18 cellular contexts compared by ENCODE assay signal in the genomic region with DNA sequence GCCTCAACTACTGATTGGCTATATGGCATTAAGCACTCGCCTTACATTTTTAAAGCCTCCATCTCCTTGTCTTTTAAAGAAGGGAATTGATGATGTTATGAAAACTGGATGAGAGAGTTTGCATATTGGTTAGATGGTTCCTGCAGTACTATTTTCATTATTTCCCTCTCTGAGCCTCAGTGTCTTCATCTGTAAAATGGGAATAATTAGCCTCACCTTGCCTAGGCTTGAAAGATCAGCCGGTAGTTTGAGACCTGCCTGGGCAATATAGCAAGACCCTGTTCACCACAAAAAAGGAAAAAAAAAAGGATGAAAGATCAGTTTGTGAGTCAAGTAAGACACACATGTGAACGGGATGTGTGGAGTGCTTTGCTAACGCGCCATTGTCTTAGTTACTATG. TPM values are rescaled to one million over a fixed set of nuclear protein-coding genes. Genes with fewer than 3 reads are reported as not detected.
DNase-seq lines count a peak whose midpoint lies in the region; ATAC-seq, FAIRE-seq and TF ChIP-seq lines count a peak whose summit lies in the region.
"Had no signal": no experiment of that assay in that cellular context is flagged by ENCODE, and none has a peak within 500 bp of the region (broad histone marks: within the 10 kb centered on the region; RNA-seq: fewer than 3 reads in every experiment).

No MANE protein-coding gene starts in this region.

- H3K36me3 Mint-ChIP-seq in memory B cell, result no peaks in the 10 kb centered on the region
- H3K36me3 Mint-ChIP-seq: CD8-positive, alpha-beta T cell had no signal

- H3K4me1 Mint-ChIP-seq in memory B cell, result peaks cover 8% of the 10 kb centered on the region

- intact Hi-C loops in HepG2 (cut with micrococcal nuclease; ENCODE audit: unreplicated experiment) (no loop called here), right lobe of liver (cut with DNase I) (no loop called here), K562 (cut with micrococcal nuclease) (loop anchor here (5.0 kb wide), 2 partner anchors 82 to 237 kb away; no protein-coding TSS in a partner anchor)

- in situ Hi-C loops in HepG2 (cut with HindIII; ENCODE audit: extremely low pct_ligation_motif_present, low pct_unique_long_range_greater_than_20kb), result loop anchor here (5.0 to 10.0 kb wide), 2 partner anchors 398 to 435 kb away; no protein-coding TSS in a partner anchor
- in situ Hi-C loops in K562 (cut with MboI), result loop anchor here (10.0 kb wide), 1 partner anchor 395 kb away; no protein-coding TSS in a partner anchor

- no peaks in the 10 kb centered on the region for H3K9me3 ChIP-seq in HepG2 (ENCODE audit: low read length)
- no peaks in the 10 kb centered on the region for H3K9me3 ChIP-seq in right lobe of liver
- no peaks in the 10 kb centered on the region for H3K9me3 ChIP-seq in K562 (replicated peaks; ENCODE audit: control insufficient read depth, insufficient read depth, low read depth, low read length)
- H3K9me3 ChIP-seq: BLaER1 treated with 17β-estradiol and CSF1 and Interleukin-3, amounts not matched to agents 10 nM and 100 nM had no signal

- H3K27ac Mint-ChIP-seq in memory B cell, result peak overlapping the region; percentile 14
- H3K27ac Mint-ChIP-seq: CD8-positive, alpha-beta T cell had no signal

- H3K4me3 ChIP-seq in HepG2 (replicated peaks in 1 of 3; ENCODE audit: insufficient read depth in 1 of 3, low read depth in 2 of 3, low read length in 3 of 3) (no peak overlapping the region), right lobe of liver (no peak overlapping the region), K562 (no peak overlapping the region)
- H3K4me3 ChIP-seq: BLaER1 treated with 17β-estradiol and CSF1 and Interleukin-3, amounts not matched to agents 10 nM and 100 nM; GM23248 had no signal

- POLR2A ChIA-PET in HepG2 (lab: Yijun Ruan, JAX), result no interaction called here
- POLR2A ChIA-PET in K562 (lab: Yijun Ruan, JAX), result interaction anchor here (0.6 kb wide), 1 partner anchor 401 kb away, joined by 3 read pairs; no protein-coding TSS in a partner anchor

- no peak for FAIRE-seq in HepG2 (lab: Jason Lieb, UNC)
- no peak for FAIRE-seq in K562 (lab: Jason Lieb, UNC)
- FAIRE-seq: G401.6, GM19239, H54 had no signal

- H3K4me1 ChIP-seq in HepG2 (ENCODE audit: insufficient read depth, low read length), result peaks cover 9% of the 10 kb centered on the region; the same call in 1 of the 2 replicates
- peaks cover 0 to 5% (median 2%) of the 10 kb centered on the region in 4 donors for H3K4me1 ChIP-seq in right lobe of liver
- peaks cover 5 to 12% of the 10 kb centered on the region in 2 experiments; a peak in 3 of 5 replicates for H3K4me1 ChIP-seq in K562 (replicated peaks in 1 of 2; ENCODE audit: control insufficient read depth in 2 of 2, insufficient read depth in 2 of 2, low read length in 2 of 2)

- H3K9ac ChIP-seq in HepG2 (ENCODE audit: insufficient read depth, low read depth, low read length) (no peak overlapping the region), K562 (ENCODE audit: insufficient read depth in 1 of 2, low read depth in 2 of 2, low read length in 2 of 2) (no peak overlapping the region)
- H3K9ac ChIP-seq: BLaER1 treated with 17β-estradiol and CSF1 and Interleukin-3, amounts not matched to agents 10 nM and 100 nM; GM23248; KMS-11 had no signal

- H3K27me3 Mint-ChIP-seq in memory B cell, result peaks cover 11% of the 10 kb centered on the region

- no peaks in the 10 kb centered on the region for H3K36me3 ChIP-seq in HepG2 (replicated peaks in 1 of 2; ENCODE audit: control insufficient read depth in 1 of 2, insufficient read depth in 2 of 2, low read length in 2 of 2)
- H3K36me3 ChIP-seq in right lobe of liver, result no peaks in the 10 kb centered on the region
- H3K36me3 ChIP-seq in K562 (ENCODE audit: control insufficient read depth, insufficient read depth, low read length), result no peaks in the 10 kb centered on the region
- H3K36me3 ChIP-seq: BLaER1 treated with 17β-estradiol and CSF1 and Interleukin-3, amounts not matched to agents 10 nM and 100 nM had no signal

- H4K20me1 ChIP-seq in HepG2 (ENCODE audit: insufficient read depth, low read length), result no peaks in the 10 kb centered on the region
- 0 out of 2 replicates have a peak, but pooled peaks cover 3% of the 10 kb centered on the region for H4K20me1 ChIP-seq in K562 (replicated peaks; ENCODE audit: control insufficient read depth, insufficient read depth, low read length)

- no peak for TF ChIP-seq EP300 in HepG2 (IDR thresholded peaks at IDR 0.05; ENCODE audit: low read depth in 2 of 2, low read length in 2 of 2)
- no peak for TF ChIP-seq EP300 in HepG2 (CRISPR knock-in tag; IDR thresholded peaks at IDR 0.05; ENCODE audit: borderline replicate concordance)
- TF ChIP-seq EP300 in K562 (IDR thresholded peaks at IDR 0.05; ENCODE audit: low read length), result no peak

- BruUV-seq in HepG2 (replicated peaks; lab: Mats Ljungman, UMichigan), result no TSS peak
- BruUV-seq in K562 (replicated peaks; lab: Mats Ljungman, UMichigan), result no TSS peak

- H3K27me3 ChIP-seq in HepG2 (ENCODE audit: control insufficient read depth in 1 of 2, insufficient read depth in 2 of 2, low read length in 2 of 2) (peaks cover 2 to 35% of the 10 kb centered on the region in 2 experiments; a peak in 4 of 5 replicates), right lobe of liver (no peaks in the 10 kb centered on the region), K562 (ENCODE audit: control insufficient read depth in 2 of 2, insufficient read depth in 2 of 2, low read length in 2 of 2) (peaks cover 22 to 64% of the 10 kb centered on the region in 2 experiments)
- H3K27me3 ChIP-seq: BLaER1 treated with 17β-estradiol and CSF1 and Interleukin-3, amounts not matched to agents 10 nM and 100 nM had no signal

- H3K27ac ChIP-seq in HepG2 (ENCODE audit: extremely low read length, insufficient read depth, low read length) (no peak overlapping the region), right lobe of liver (no peak overlapping the region), K562 (ENCODE audit: extremely low read depth, low read depth, low read length) (no peak overlapping the region)
- H3K27ac ChIP-seq: BLaER1 treated with 17β-estradiol and CSF1 and Interleukin-3, amounts not matched to agents 10 nM and 100 nM; GM23248; KMS-11 had no signal

- no peak overlapping the region for H3K4me2 ChIP-seq in HepG2 (ENCODE audit: low read depth, low read length)
- no peak overlapping the region for H3K4me2 ChIP-seq in K562 (ENCODE audit: insufficient read depth, low read length)
- H3K4me2 ChIP-seq: BLaER1 treated with 17β-estradiol and CSF1 and Interleukin-3, amounts not matched to agents 10 nM and 100 nM; KMS-11 had no signal

- DNase-seq in HepG2 (ENCODE audit: low spot score) (no peak), right lobe of liver (no peak), K562 (ENCODE audit: extremely low read depth in 1 of 4, low spot score in 3 of 4) (no peak), memory B cell (ENCODE audit: low spot score in 2 of 2) (no peak)
- DNase-seq in activated CD4-positive, CD25-positive, alpha-beta regulatory T cell (lab: John Stamatoyannopoulos, UW), result no peak
- no peak for DNase-seq in activated CD8-positive, alpha-beta memory T cell treated with anti-CD3 and anti-CD28 coated beads for 24 hours
- DNase-seq: 8988T; CD8-positive, alpha-beta T cell; COR-L47; DMS 273 treated with DMSO at 0.1 percent for 48 hours; GM23248; HCEC 1CT had no signal

- ATAC-seq in HepG2 (no peak), right lobe of liver (no peak), K562 (no peak), memory B cell (ENCODE audit: low read depth) (no peak), HG03439 (IDR thresholded peaks at IDR 0.05; ENCODE audit: unreplicated experiment) (no peak)
- ATAC-seq: CD8-positive, alpha-beta T cell had no signal

- CTCF ChIA-PET in HepG2 (lab: Yijun Ruan, JAX; ENCODE audit: low intra/inter-chr PET ratio, low total read pairs), result interaction anchor here (2.4 kb wide), 1 partner anchor 398 kb away, joined by 22 read pairs; no protein-coding TSS in a partner anchor
- CTCF ChIA-PET in K562 (lab: Yijun Ruan, JAX; ENCODE audit: low intra/inter-chr PET ratio), result interaction anchor here (0.6 to 1.1 kb wide), 3 partner anchors 36 to 1098 kb away, joined by 3 to 4 read pairs (median 3); no protein-coding TSS in a partner anchor

- TF ChIP-seq POLR2A in HepG2 (IDR thresholded peaks at IDR 0.05; ENCODE audit: insufficient read depth in 1 of 2, low read depth in 2 of 2, low read length in 2 of 2) (no peak), right lobe of liver (IDR thresholded peaks at IDR 0.05) (no peak), K562 (conservative IDR thresholded peaks at IDR 0.05) (no peak)

- no peak overlapping the region for H2AFZ ChIP-seq in HepG2 (ENCODE audit: low read length)
- no peak overlapping the region for H2AFZ ChIP-seq in K562 (ENCODE audit: low read depth, low read length)
- H2AFZ ChIP-seq: GM23248 had no signal

- WGBS in HepG2 (ENCODE audit: low lambda C conversion rate), result 43% methylated on average over 5 of the region's 5 CpGs
- WGBS in right lobe of liver (ENCODE audit: insufficient coverage, low coverage, low lambda C conversion rate, missing lambda C conversion rate), result 91% methylated on average over 5 of the region's 5 CpGs
- 0% methylated on average over 5 of the region's 5 CpGs for WGBS in K562 (ENCODE audit: insufficient coverage, low coverage, missing lambda C conversion rate)

- TF ChIP-seq CTCF in HepG2 (CRISPR knock-in tag; IDR thresholded peaks at IDR 0.05) (no peak), right lobe of liver (IDR thresholded peaks at IDR 0.05) (no peak), K562 (IDR thresholded peaks at IDR 0.05 in 2 of 3, conservative IDR thresholded peaks at IDR 0.05 in 1 of 3; ENCODE audit: insufficient read depth in 2 of 3, low read depth in 1 of 3, low read length in 3 of 3) (no peak)

- no peaks in the 10 kb centered on the region for H3K9me1 ChIP-seq in K562 (ENCODE audit: control insufficient read depth, insufficient read depth, low read length)

- H3K79me2 ChIP-seq in HepG2 (ENCODE audit: insufficient read depth, low read length) (no peaks in the 10 kb centered on the region), K562 (ENCODE audit: control insufficient read depth, insufficient read depth, low read length) (no peaks in the 10 kb centered on the region)

- H3K9me3 Mint-ChIP-seq in memory B cell, result no peaks in the 10 kb centered on the region
- H3K9me3 Mint-ChIP-seq: CD8-positive, alpha-beta T cell had no signal

- H3K4me3 Mint-ChIP-seq in memory B cell, result no peak overlapping the region

- TF ChIP-seq RAD21 in HepG2 (CRISPR knock-in tag; IDR thresholded peaks at IDR 0.05) (no peak), K562 (CRISPR knock-in tag; conservative IDR thresholded peaks at IDR 0.05 in 1 of 2, IDR thresholded peaks at IDR 0.05 in 1 of 2) (no peak)

RNA-seq across cellular contexts. Expression of a gene that starts 35.0 kb away (rescaled TPM):
- total RNA-seq in HepG2 (2016; rRNA removed; fragmentation: Illumina TruSeq; extraction: Trizol) (6.1 and 7.0 TPM in 2 replicates), right lobe of liver (100 to 1,000 TPM in 3 of 6 experiments, 10 to 100 TPM in 3; 11.6 to 134 (median 83.9) TPM), K562 (2014; rRNA removed) (3.6 and 5.4 TPM in 2 replicates), K562 (2014; rRNA removed; fragmentation: Illumina TruSeq; extraction: Trizol) (0.96 and 1.5 TPM in 2 replicates), K562 (2015; rRNA removed; fragmentation: Illumina TruSeq; extraction: Trizol) (2.4 and 3.0 TPM in 2 replicates), K562 (2021) (13.1 and 14.9 TPM in 2 replicates)
- 2.8 and 3.3 TPM in 2 replicates for total RNA-seq in HepG2 (2016; cell fraction: cytosol; rRNA removed; fragmentation: Illumina TruSeq; extraction: Trizol; ENCODE audit: low read depth)
- total RNA-seq in HepG2 (2016; cell fraction: insoluble cytoplasmic fraction; rRNA removed; fragmentation: Illumina TruSeq; extraction: Trizol), result 5.8 and 7.5 TPM in 2 replicates
- total RNA-seq in HepG2 (2016; cell fraction: membrane; rRNA removed; fragmentation: Illumina TruSeq; extraction: Trizol), result 9.9 and 10.1 TPM in 2 replicates
- total RNA-seq in HepG2 (2016; cell fraction: nucleus; rRNA removed; fragmentation: Illumina TruSeq; extraction: Trizol), result 8.9 and 10.1 TPM in 2 replicates
- polyA plus RNA-seq in HepG2 (2011; rRNA removed) (2.6 and 2.9 TPM in 2 replicates), K562 (2011; rRNA removed) (1.3 and 2.6 TPM in 2 replicates), K562 (2014; fragmentation: Illumina TruSeq; extraction: Trizol) (7.4 and 9.7 TPM in 2 replicates), K562 (2014; fragmentation: Nextera tagmentation; extraction: Ambion mirVana) (under 1 TPM; 0.65 to 0.98 TPM), K562 (2014; rRNA removed) (4.2 and 4.4 TPM in 2 replicates)
- polyA plus RNA-seq in HepG2 (2011; cell fraction: cytosol; rRNA removed), result 1.8 and 3.3 TPM in 2 replicates
- 5.3 and 6.1 TPM in 2 replicates for polyA plus RNA-seq in HepG2 (2011; cell fraction: nucleus; rRNA removed)
- polyA plus RNA-seq in HepG2 (2012), result 5.5 and 7.2 TPM in 2 replicates
- 4.4 and 5.2 TPM in 2 replicates for polyA plus RNA-seq in HepG2 (2016; cell fraction: cytosol; fragmentation: Illumina TruSeq; extraction: Trizol; ENCODE audit: low read depth)
- 8.6 and 9.4 TPM in 2 replicates for polyA plus RNA-seq in HepG2 (2016; cell fraction: insoluble cytoplasmic fraction; fragmentation: Illumina TruSeq; extraction: Trizol; ENCODE audit: low read depth)
- 10.8 and 11.1 TPM in 2 replicates for polyA plus RNA-seq in HepG2 (2016; cell fraction: membrane; fragmentation: Illumina TruSeq; extraction: Trizol; ENCODE audit: low read depth)
- polyA plus RNA-seq in HepG2 (2016; cell fraction: nucleus; fragmentation: Illumina TruSeq; extraction: Trizol; ENCODE audit: insufficient read depth, low read depth), result 11.8 and 12.4 TPM in 2 replicates
- polyA minus RNA-seq in HepG2 (2011; rRNA and poly(A)+ RNA removed; ENCODE audit: low replicate concordance), result 22.9 and 26.1 TPM in 2 replicates
- polyA minus RNA-seq in HepG2 (2011; cell fraction: cytosol; rRNA and poly(A)+ RNA removed), result 6.5 and 8.0 TPM in 2 replicates
- polyA minus RNA-seq in HepG2 (2011; cell fraction: nucleus; rRNA and poly(A)+ RNA removed), result 3.4 and 5.5 TPM in 2 replicates
- 4.6 and 15.0 TPM in 2 replicates for total RNA-seq in K562 (2011; cell fraction: chromatin; rRNA removed; ENCODE audit: low replicate concordance)
- 15.7 and 22.2 TPM in 2 replicates for total RNA-seq in K562 (2011; cell fraction: nucleolus; rRNA removed)
- 13.6 and 16.2 TPM in 2 replicates for total RNA-seq in K562 (2011; cell fraction: nucleoplasm; rRNA removed)
- polyA plus RNA-seq in K562 (2011; cell fraction: cytosol; rRNA removed), result 2.8 and 7.0 TPM in 2 replicates
- 2.6 and 5.4 TPM in 2 replicates for polyA plus RNA-seq in K562 (2011; cell fraction: nucleus; rRNA removed)
- polyA plus RNA-seq in K562 (2012), result 9.2 and 10.4 TPM in 2 replicates
- 2.1 and 2.5 TPM in 2 replicates for polyA minus RNA-seq in K562 (2011; rRNA and poly(A)+ RNA removed)
- 13.7 and 13.8 TPM in 2 replicates for polyA minus RNA-seq in K562 (2011; cell fraction: cytosol; rRNA and poly(A)+ RNA removed)
- 4.8 and 4.9 TPM in 2 replicates for polyA minus RNA-seq in K562 (2011; cell fraction: nucleus; rRNA and poly(A)+ RNA removed)
